15 cellular contexts compared by ENCODE assay signal in genomic region chr11:1890856-1891830, GRCh38. TPM values are rescaled to one million over a fixed set of nuclear protein-coding genes. Genes with fewer than 3 reads are reported as not detected.
A peak's percentile ranks its signal among the peaks of the same experiment; 100 is the strongest.
DNase-seq lines count a peak whose midpoint lies in the region; ATAC-seq, FAIRE-seq and TF ChIP-seq lines count a peak whose summit lies in the region.
"Had no signal": no experiment of that assay in that cellular context is flagged by ENCODE, and none has a peak within 500 bp of the region (broad histone marks: within the 10 kb centered on the region; RNA-seq: fewer than 3 reads in every experiment).

No MANE protein-coding gene starts in this region.

- no peaks in the 10 kb centered on the region for H3F3A ChIP-seq in Loucy (ENCODE audit: low read depth)

- POLR2A ChIA-PET in CD8-positive, alpha-beta T cell (lab: Charles Lee): interaction anchor here (0.6 to 4.0 kb wide), 6 partner anchors 9 to 204 kb away, joined by 3 to 27 read pairs (median 8); partner anchors contain the start of genes LSP1 and TNNT3
- POLR2A ChIA-PET in GM12878 (lab: Charles Lee): interaction anchor here (1.0 kb wide), 1 partner anchor 37 kb away, joined by 3 read pairs; no protein-coding TSS in a partner anchor

- H3K4me3 ChIP-seq in CD8-positive, alpha-beta T cell (ENCODE audit: low read depth, low read length): peak overlapping the region; percentile 64
- peak overlapping the region; percentile 97 for H3K4me3 ChIP-seq in Loucy (ENCODE audit: low read length, poor library complexity, severe bottlenecking)
- no peak overlapping the region for H3K4me3 ChIP-seq in GM12878
- no peak overlapping the region for H3K4me3 ChIP-seq in neutrophil (ENCODE audit: low read depth in 1 of 2, low read length in 1 of 2)
- H3K4me3 ChIP-seq: lower lobe of right lung had no signal

- no peaks in the 10 kb centered on the region for H3K9me2 ChIP-seq in Loucy (replicated peaks; ENCODE audit: low read depth, low read length)

- peaks cover 8% of the 10 kb centered on the region for H3K36me3 Mint-ChIP-seq in CD8-positive, alpha-beta T cell

- H3K27ac ChIP-seq in CD8-positive, alpha-beta T cell (ENCODE audit: low read depth, low read length): peak overlapping the region; percentile 38
- no peak overlapping the region for H3K27ac ChIP-seq in GM12878 (ENCODE audit: control insufficient read depth, insufficient read depth)
- peak overlapping the region; percentile 68 for H3K27ac ChIP-seq in neutrophil
- H3K27ac ChIP-seq: lower lobe of right lung had no signal

- no peak for TF ChIP-seq EP300 in GM12878 (IDR thresholded peaks at IDR 0.05; ENCODE audit: borderline replicate concordance in 1 of 2, control insufficient read depth in 1 of 2, low read depth in 2 of 2, low read length in 2 of 2)

- no peaks in the 10 kb centered on the region for H3K27me3 ChIP-seq in CD8-positive, alpha-beta T cell (ENCODE audit: insufficient read depth, low read length)
- H3K27me3 ChIP-seq in Loucy (ENCODE audit: insufficient read depth, low read length, poor library complexity, severe bottlenecking): peaks cover 7% of the 10 kb centered on the region
- H3K27me3 ChIP-seq in GM12878 (replicated peaks in 1 of 2; ENCODE audit: control insufficient read depth in 2 of 2, insufficient read depth in 2 of 2, low read length in 1 of 2): no peaks in the 10 kb centered on the region
- peaks cover 38% of the 10 kb centered on the region for H3K27me3 ChIP-seq in neutrophil

- RAD21 ChIA-PET in GM12878 (lab: Charles Lee; ENCODE audit: unreplicated experiment): interaction anchor here (0.6 kb wide), 1 partner anchor 100 kb away, joined by 3 read pairs; no protein-coding TSS in a partner anchor

- CTCF ChIA-PET in CD8-positive, alpha-beta T cell (lab: Charles Lee): interaction anchor here (0.6 to 2.8 kb wide), 6 partner anchors 9 to 238 kb away, joined by 3 to 14 read pairs (median 12); no protein-coding TSS in a partner anchor
- CTCF ChIA-PET in GM12878 (lab: Yijun Ruan, JAX): interaction anchor here (0.7 kb wide), 1 partner anchor 412 kb away, joined by 3 read pairs; no protein-coding TSS in a partner anchor

- no peak for TF ChIP-seq RAD21 in GM12878 (IDR thresholded peaks at IDR 0.05; ENCODE audit: insufficient read depth, low read depth, low read length)

- peak overlapping the region; percentile 78 for H3K4me3 Mint-ChIP-seq in CD8-positive, alpha-beta T cell

- in situ Hi-C loops in GM12878 (cut with MboI): no loop called here

- no peak overlapping the region for H2AFZ ChIP-seq in Loucy (ENCODE audit: low read length)
- H2AFZ ChIP-seq in GM12878 (ENCODE audit: control insufficient read depth, low read depth, low read length): no peak overlapping the region

- DNase-seq in CD8-positive, alpha-beta T cell: peak in 2 of 7 experiments; percentile 19 to 56
- DNase-seq in GM12878 (ENCODE audit: low read depth, low spot score) (no peak), DMS153 treated with DMSO at 0.1 percent for 48 hours (lab: John Stamatoyannopoulos, UW; ENCODE audit: unreplicated experiment) (no peak), dedifferentiated amniotic fluid mesenchymal stem cell (ENCODE audit: extremely low spot score) (no peak), inferior parietal cortex (ENCODE audit: extremely low spot score) (no peak), left colon (no peak)
- DNase-seq: Calu3, foreskin fibroblast, lower lobe of right lung, NCI-H187 treated with DMSO at 0.1 percent for 48 hours, T-helper 9 cell had no signal

- peaks cover 51% of the 10 kb centered on the region for H3K4me1 ChIP-seq in CD8-positive, alpha-beta T cell (ENCODE audit: insufficient read depth, low read length)
- H3K4me1 ChIP-seq in Loucy (ENCODE audit: insufficient read depth, low read length, poor library complexity, severe bottlenecking) (peaks cover 17% of the 10 kb centered on the region), GM12878 (ENCODE audit: control insufficient read depth, insufficient read depth, low read length) (no peaks in the 10 kb centered on the region), neutrophil (ENCODE audit: control insufficient read depth in 1 of 2, insufficient read depth in 1 of 2, low read depth in 1 of 2, low read length in 1 of 2) (peaks cover 24 to 56% of the 10 kb centered on the region in 2 experiments)
- H3K4me1 ChIP-seq: lower lobe of right lung had no signal

- H4K20me1 ChIP-seq in Loucy (ENCODE audit: insufficient read depth, low read length, poor library complexity, severe bottlenecking) (peaks cover 8% of the 10 kb centered on the region), GM12878 (ENCODE audit: control insufficient read depth, insufficient read depth) (no peaks in the 10 kb centered on the region)

- no peak for TF ChIP-seq CTCF in CD8-positive, alpha-beta T cell (IDR thresholded peaks at IDR 0.05)
- TF ChIP-seq CTCF in Loucy (conservative IDR thresholded peaks at IDR 0.05; ENCODE audit: low read length): no peak
- no peak for TF ChIP-seq CTCF in GM12878 (IDR thresholded peaks at IDR 0.05 in 2 of 3, conservative IDR thresholded peaks at IDR 0.05 in 1 of 3; ENCODE audit: control insufficient read depth in 2 of 3, extremely low read depth in 1 of 3, insufficient read depth in 1 of 3, low read depth in 3 of 3, low read length in 3 of 3)
- no peak for TF ChIP-seq CTCF in neutrophil (IDR thresholded peaks at IDR 0.05)

- no peak for FAIRE-seq in GM12878 (lab: Jason Lieb, UNC)
- FAIRE-seq: HTR-8/SVneo, urothelium cell line had no signal

- peak; percentile 64 for TF ChIP-seq POLR2A in GM12878 (IDR thresholded peaks at IDR 0.05; ENCODE audit: low read depth, low read length)

- H3K9me3 ChIP-seq in CD8-positive, alpha-beta T cell (ENCODE audit: low read length): no peaks in the 10 kb centered on the region
- H3K9me3 ChIP-seq in Loucy (ENCODE audit: insufficient read depth, low read depth, low read length): no peaks in the 10 kb centered on the region
- no peaks in the 10 kb centered on the region for H3K9me3 ChIP-seq in GM12878 (replicated peaks; ENCODE audit: control insufficient read depth, insufficient read depth, low read length)
- no peaks in the 10 kb centered on the region for H3K9me3 ChIP-seq in neutrophil
- H3K9me3 ChIP-seq: lower lobe of right lung had no signal

- no peaks in the 10 kb centered on the region for H3K9me3 Mint-ChIP-seq in CD8-positive, alpha-beta T cell

- SMC1A ChIA-PET in GM12878 (lab: Charles Lee; ENCODE audit: uncharacterized antibody, unreplicated experiment): no interaction called here

- peaks cover 54% of the 10 kb centered on the region for H3K79me2 ChIP-seq in Loucy (ENCODE audit: insufficient read depth, low read length)
- no peaks in the 10 kb centered on the region for H3K79me2 ChIP-seq in GM12878 (ENCODE audit: control insufficient read depth, insufficient read depth, low read length)

- intact Hi-C loops in CD8-positive, alpha-beta T cell (cut with DNase I, micrococcal nuclease): no loop called here
- intact Hi-C loops in GM12878 (cut with micrococcal nuclease; ENCODE audit: unreplicated experiment): no loop called here
- intact Hi-C loops in left colon (cut with DNase I, micrococcal nuclease): loop anchor here in 1 of 2 donors (10.0 kb wide), 1 partner anchor 54 kb away; the partner anchor contains the start of gene MRPL23

- peaks cover 52% of the 10 kb centered on the region for H3K4me1 Mint-ChIP-seq in CD8-positive, alpha-beta T cell (ENCODE audit: low read depth)

- H3K27ac Mint-ChIP-seq in CD8-positive, alpha-beta T cell: peak overlapping the region; percentile 74

- 86% methylated on average over 34 of the region's 34 CpGs for WGBS in GM12878 (ENCODE audit: insufficient coverage, insufficient replicate concordance, low lambda C conversion rate, missing lambda C conversion rate)

- H3K4me2 ChIP-seq in Loucy (ENCODE audit: low read depth, low read length, poor library complexity, severe bottlenecking): peak overlapping the region; percentile 71
- no peak overlapping the region for H3K4me2 ChIP-seq in GM12878 (ENCODE audit: control insufficient read depth, insufficient read depth)

- no peaks in the 10 kb centered on the region for H3K27me3 Mint-ChIP-seq in CD8-positive, alpha-beta T cell (ENCODE audit: low read depth)

- H3K9ac ChIP-seq in Loucy (ENCODE audit: low read depth, low read length, poor library complexity, severe bottlenecking) (peak overlapping the region; percentile 100), GM12878 (ENCODE audit: control insufficient read depth, insufficient read depth, low read length) (no peak overlapping the region)

- peaks cover under 1% of the 10 kb centered on the region for H3K36me3 ChIP-seq in CD8-positive, alpha-beta T cell (ENCODE audit: insufficient read depth, low read length)
- peaks cover 6% of the 10 kb centered on the region for H3K36me3 ChIP-seq in Loucy (ENCODE audit: insufficient read depth, low read length)
- H3K36me3 ChIP-seq in GM12878 (ENCODE audit: control insufficient read depth in 2 of 2, insufficient read depth in 2 of 2, low read length in 1 of 2): peaks cover 12 to 23% of the 10 kb centered on the region in 2 experiments; a peak in 3 of 4 replicates
- peaks cover 64% of the 10 kb centered on the region for H3K36me3 ChIP-seq in neutrophil

- BruUV-seq in GM12878 (replicated peaks; lab: Mats Ljungman, UMichigan): no TSS peak

- no peak for ATAC-seq in CD8-positive, alpha-beta T cell
- peak; percentile 52 for ATAC-seq in GM12878
- ATAC-seq in left colon: no peak

RNA-seq across cellular contexts. Expression of gene PRR33, which starts 0.6 kb away (rescaled TPM):
- not detected for total RNA-seq in CD8-positive, alpha-beta T cell
- total RNA-seq in GM12878 (2013; cell fraction: nucleolus; rRNA removed): not detected in 2 replicates
- total RNA-seq in GM12878 (2014; rRNA removed): not detected in 2 replicates
- not detected in 2 replicates for total RNA-seq in GM12878 (2014; rRNA removed; fragmentation: Illumina TruSeq; extraction: Trizol)
- not detected in 2 replicates for total RNA-seq in GM12878 (2021)
- polyA plus RNA-seq in GM12878 (2011; ENCODE audit: low read depth): 3.0 TPM
- not detected in 2 replicates for polyA plus RNA-seq in GM12878 (2011; rRNA removed)
- 0.01 TPM in 1 of 2 replicates, not detected in the other for polyA plus RNA-seq in GM12878 (2011; cell fraction: cytosol; rRNA removed)
- polyA plus RNA-seq in GM12878 (2011; cell fraction: nucleus; rRNA removed): not detected in 2 replicates
- 6.1 and 10.8 TPM in 2 replicates for polyA plus RNA-seq in GM12878 (2012)
- polyA plus RNA-seq in GM12878 (2014; fragmentation: Illumina TruSeq; extraction: Trizol): not detected in 2 replicates
- under 1 TPM in 1 of 2 experiments, not detected in 1; 0.02 TPM for polyA plus RNA-seq in GM12878 (2014; fragmentation: Nextera tagmentation; extraction: Ambion mirVana)
- 0.03 TPM in 2 replicates for polyA plus RNA-seq in GM12878 (2014; rRNA removed)
- 1 to 10 TPM in 1 of 2 experiments, under 1 TPM in 1; 0.74 to 1.0 TPM for polyA plus RNA-seq in GM12878 (2016; fragmentation: Nextera tagmentation; extraction: Ambion mirVana)
- polyA minus RNA-seq in GM12878 (2011; rRNA and poly(A)+ RNA removed): not detected in 2 replicates
- polyA minus RNA-seq in GM12878 (2011; cell fraction: cytosol; rRNA and poly(A)+ RNA removed): not detected in 2 replicates
- not detected in 2 replicates for polyA minus RNA-seq in GM12878 (2011; cell fraction: nucleus; rRNA and poly(A)+ RNA removed)
- total RNA-seq in left colon: not detected
- total RNA-seq: Calu3, lower lobe of right lung had no signal

RNA-seq across cellular contexts. Expression of gene TNNT3, which starts 28.4 kb away (rescaled TPM):
- total RNA-seq in CD8-positive, alpha-beta T cell: 10 to 100 TPM; 18.6 to 19.2 TPM
- 23.0 and 26.1 TPM in 2 replicates for total RNA-seq in GM12878 (2013; cell fraction: nucleolus; rRNA removed)
- total RNA-seq in GM12878 (2014; rRNA removed) (not detected in 2 replicates), GM12878 (2014; rRNA removed; fragmentation: Illumina TruSeq; extraction: Trizol) (not detected in 2 replicates), GM12878 (2021) (not detected in 2 replicates), left colon (under 1 TPM in 1 of 2 donors, not detected in 1; 0.73 TPM)
- 1.0 TPM for polyA plus RNA-seq in GM12878 (2011; ENCODE audit: low read depth)
- polyA plus RNA-seq in GM12878 (2011; rRNA removed) (0.39 and 0.50 TPM in 2 replicates), GM12878 (2014; fragmentation: Illumina TruSeq; extraction: Trizol) (0.40 TPM in 1 of 2 replicates, not detected in the other), GM12878 (2014; fragmentation: Nextera tagmentation; extraction: Ambion mirVana) (not detected), GM12878 (2014; rRNA removed) (not detected in 2 replicates), GM12878 (2016; fragmentation: Nextera tagmentation; extraction: Ambion mirVana) (not detected)
- polyA plus RNA-seq in GM12878 (2011; cell fraction: cytosol; rRNA removed): 0.24 and 0.27 TPM in 2 replicates
- polyA plus RNA-seq in GM12878 (2011; cell fraction: nucleus; rRNA removed): 6.6 and 8.8 TPM in 2 replicates
- polyA plus RNA-seq in GM12878 (2012): 2.7 and 2.9 TPM in 2 replicates
- polyA minus RNA-seq in GM12878 (2011; rRNA and poly(A)+ RNA removed): 0.29 TPM in 1 of 2 replicates, not detected in the other
- not detected in 2 replicates for polyA minus RNA-seq in GM12878 (2011; cell fraction: cytosol; rRNA and poly(A)+ RNA removed)
- polyA minus RNA-seq in GM12878 (2011; cell fraction: nucleus; rRNA and poly(A)+ RNA removed): 0.38 and 0.60 TPM in 2 replicates
- total RNA-seq: Calu3 had no signal

RNA-seq across cellular contexts. Expression of gene LSP1, which starts 38.3 kb away (rescaled TPM):
- 100 to 1,000 TPM; 190 to 191 TPM for total RNA-seq in CD8-positive, alpha-beta T cell
- 108 and 116 TPM in 2 replicates for total RNA-seq in GM12878 (2013; cell fraction: nucleolus; rRNA removed)
- 374 and 409 TPM in 2 replicates for total RNA-seq in GM12878 (2014; rRNA removed)
- 152 and 171 TPM in 2 replicates for total RNA-seq in GM12878 (2014; rRNA removed; fragmentation: Illumina TruSeq; extraction: Trizol)
- 478 and 488 TPM in 2 replicates for total RNA-seq in GM12878 (2021)
- 194 TPM for polyA plus RNA-seq in GM12878 (2011; ENCODE audit: low read depth)
- polyA plus RNA-seq in GM12878 (2011; rRNA removed): 156 and 283 TPM in 2 replicates
- 242 and 323 TPM in 2 replicates for polyA plus RNA-seq in GM12878 (2011; cell fraction: cytosol; rRNA removed)
- polyA plus RNA-seq in GM12878 (2011; cell fraction: nucleus; rRNA removed): 182 and 199 TPM in 2 replicates
- 365 and 472 TPM in 2 replicates for polyA plus RNA-seq in GM12878 (2012)
- 109 and 328 TPM in 2 replicates for polyA plus RNA-seq in GM12878 (2014; fragmentation: Illumina TruSeq; extraction: Trizol)
- 10 to 100 TPM; 19.2 to 34.2 TPM for polyA plus RNA-seq in GM12878 (2014; fragmentation: Nextera tagmentation; extraction: Ambion mirVana)
- 411 and 535 TPM in 2 replicates for polyA plus RNA-seq in GM12878 (2014; rRNA removed)
- 100 to 1,000 TPM; 442 to 487 TPM for polyA plus RNA-seq in GM12878 (2016; fragmentation: Nextera tagmentation; extraction: Ambion mirVana)
- polyA minus RNA-seq in GM12878 (2011; rRNA and poly(A)+ RNA removed): 57.7 and 106 TPM in 2 replicates
- 52.5 and 54.1 TPM in 2 replicates for polyA minus RNA-seq in GM12878 (2011; cell fraction: cytosol; rRNA and poly(A)+ RNA removed)
- polyA minus RNA-seq in GM12878 (2011; cell fraction: nucleus; rRNA and poly(A)+ RNA removed): 14.3 and 28.3 TPM in 2 replicates
- 10 to 100 TPM in 1 of 2 donors, 1 to 10 TPM in 1; 9.9 to 28.6 TPM for total RNA-seq in left colon
- total RNA-seq: Calu3 had no signal

RNA-seq across cellular contexts. Expression of gene TNNI2, which starts 52.4 kb away (rescaled TPM):
- total RNA-seq in CD8-positive, alpha-beta T cell: under 1 TPM in 1 of 2 experiments, not detected in 1; 0.60 TPM
- total RNA-seq in GM12878 (2013; cell fraction: nucleolus; rRNA removed): not detected in 2 replicates
- 0.76 and 0.79 TPM in 2 replicates for total RNA-seq in GM12878 (2014; rRNA removed)
- total RNA-seq in GM12878 (2014; rRNA removed; fragmentation: Illumina TruSeq; extraction: Trizol): 0.37 TPM in 1 of 2 replicates, not detected in the other
- total RNA-seq in GM12878 (2021): 0.38 and 0.61 TPM in 2 replicates
- polyA plus RNA-seq in GM12878 (2011; ENCODE audit: low read depth): not detected
- polyA plus RNA-seq in GM12878 (2011; rRNA removed): 0.35 TPM in 1 of 2 replicates, not detected in the other
- polyA plus RNA-seq in GM12878 (2011; cell fraction: cytosol; rRNA removed): 0.17 and 0.24 TPM in 2 replicates
- 0.57 and 0.87 TPM in 2 replicates for polyA plus RNA-seq in GM12878 (2011; cell fraction: nucleus; rRNA removed)
- 0.72 and 0.80 TPM in 2 replicates for polyA plus RNA-seq in GM12878 (2012)
- polyA plus RNA-seq in GM12878 (2014; fragmentation: Illumina TruSeq; extraction: Trizol): not detected in 2 replicates
- polyA plus RNA-seq in GM12878 (2014; fragmentation: Nextera tagmentation; extraction: Ambion mirVana): under 1 TPM; 0.14 to 0.33 TPM
- polyA plus RNA-seq in GM12878 (2014; rRNA removed): 0.37 and 0.56 TPM in 2 replicates
- polyA plus RNA-seq in GM12878 (2016; fragmentation: Nextera tagmentation; extraction: Ambion mirVana): not detected
- 1.1 TPM in 1 of 2 replicates, not detected in the other for polyA minus RNA-seq in GM12878 (2011; rRNA and poly(A)+ RNA removed)
- not detected in 2 replicates for polyA minus RNA-seq in GM12878 (2011; cell fraction: cytosol; rRNA and poly(A)+ RNA removed)
- polyA minus RNA-seq in GM12878 (2011; cell fraction: nucleus; rRNA and poly(A)+ RNA removed): not detected in 2 replicates
- total RNA-seq in left colon: under 1 TPM in 1 of 2 donors, not detected in 1; 0.92 TPM

RNA-seq across cellular contexts. Expression of gene MRPL23, which starts 56.0 kb away (rescaled TPM):
- total RNA-seq in CD8-positive, alpha-beta T cell: 10 to 100 TPM; 31.4 to 31.7 TPM
- 171 and 175 TPM in 2 replicates for total RNA-seq in GM12878 (2013; cell fraction: nucleolus; rRNA removed)
- total RNA-seq in GM12878 (2014; rRNA removed): 190 and 198 TPM in 2 replicates
- 103 and 111 TPM in 2 replicates for total RNA-seq in GM12878 (2014; rRNA removed; fragmentation: Illumina TruSeq; extraction: Trizol)
- total RNA-seq in GM12878 (2021): 141 and 143 TPM in 2 replicates
- polyA plus RNA-seq in GM12878 (2011; ENCODE audit: low read depth): 34.6 TPM
- polyA plus RNA-seq in GM12878 (2011; rRNA removed): 48.9 and 101 TPM in 2 replicates
- polyA plus RNA-seq in GM12878 (2011; cell fraction: cytosol; rRNA removed): 249 and 306 TPM in 2 replicates
- 123 and 150 TPM in 2 replicates for polyA plus RNA-seq in GM12878 (2011; cell fraction: nucleus; rRNA removed)
- polyA plus RNA-seq in GM12878 (2012): 101 and 133 TPM in 2 replicates
- 41.6 and 97.6 TPM in 2 replicates for polyA plus RNA-seq in GM12878 (2014; fragmentation: Illumina TruSeq; extraction: Trizol)
- 1 to 10 TPM; 1.6 to 2.5 TPM for polyA plus RNA-seq in GM12878 (2014; fragmentation: Nextera tagmentation; extraction: Ambion mirVana)
- 201 and 230 TPM in 2 replicates for polyA plus RNA-seq in GM12878 (2014; rRNA removed)
- polyA plus RNA-seq in GM12878 (2016; fragmentation: Nextera tagmentation; extraction: Ambion mirVana): 100 to 1,000 TPM; 187 to 207 TPM
- 46.3 and 105 TPM in 2 replicates for polyA minus RNA-seq in GM12878 (2011; rRNA and poly(A)+ RNA removed)
- polyA minus RNA-seq in GM12878 (2011; cell fraction: cytosol; rRNA and poly(A)+ RNA removed): 35.0 and 42.8 TPM in 2 replicates
- polyA minus RNA-seq in GM12878 (2011; cell fraction: nucleus; rRNA and poly(A)+ RNA removed): 35.2 and 56.3 TPM in 2 replicates
- total RNA-seq in left colon: 10 to 100 TPM; 65.8 to 79.0 TPM

Comparison
In these comparisons a context has a peak if more than half of its experiments do, and no peak if none do; other contexts are left out.
1. H3K4me3 ChIP-seq: peak in CD8-positive, alpha-beta T cell (single experiment) and Loucy (single experiment); none in GM12878 (single experiment) and neutrophil (0 of 2).